ENCODE assay signal across 9 cellular contexts in genomic region chr2:96772903-96773675, GRCh38. TPM values are rescaled to one million over a fixed set of nuclear protein-coding genes. Genes with fewer than 3 reads are reported as not detected.
DNase-seq lines count a peak whose midpoint lies in the region; ATAC-seq, FAIRE-seq and TF ChIP-seq lines count a peak whose summit lies in the region.
"Had no signal": no experiment of that assay in that cellular context is flagged by ENCODE, and none has a peak within 500 bp of the region (broad histone marks: within the 10 kb centered on the region; RNA-seq: fewer than 3 reads in every experiment).

No MANE protein-coding gene starts in this region.

- no peak for TF ChIP-seq CTCF in CD8-positive, alpha-beta T cell (IDR thresholded peaks at IDR 0.05)
- no peak for TF ChIP-seq CTCF in omental fat pad (IDR thresholded peaks at IDR 0.05)

- TF ChIP-seq POLR2A in H54 (IDR thresholded peaks at IDR 0.05; ENCODE audit: low read depth, low read length) = no peak

- no peak for FAIRE-seq in H54 (lab: Jason Lieb, UNC)

- DNase-seq in CD8-positive, alpha-beta T cell = no peak
- DNase-seq in RPMI8226 (peak; percentile 34), memory B cell (ENCODE audit: low spot score in 2 of 2) (no peak), COLO829 (ENCODE audit: low spot score) (no peak), NCI-H2196 (lab: John Stamatoyannopoulos, UW; ENCODE audit: unreplicated experiment) (no peak), omental fat pad (ENCODE audit: low spot score) (no peak), H54 (ENCODE audit: insufficient read length, low spot score) (no peak)

- H3K4me3 ChIP-seq in CD8-positive, alpha-beta T cell (ENCODE audit: low read depth, low read length) = no peak overlapping the region
- H3K4me3 ChIP-seq: body of pancreas had no signal

- peaks cover 13% of the 10 kb centered on the region for H3K36me3 Mint-ChIP-seq in CD8-positive, alpha-beta T cell
- peaks cover 3% of the 10 kb centered on the region for H3K36me3 Mint-ChIP-seq in memory B cell

- H3K9me3 ChIP-seq in CD8-positive, alpha-beta T cell (ENCODE audit: low read length) = no peaks in the 10 kb centered on the region
- H3K9me3 ChIP-seq: body of pancreas had no signal

- POLR2A ChIA-PET in CD8-positive, alpha-beta T cell (lab: Charles Lee) = interaction anchor here (1.0 to 2.2 kb wide), 4 partner anchors 10 to 43 kb away, joined by 3 to 7 read pairs (median 4); partner anchors contain the start of genes CNNM3 and CNNM4

- ATAC-seq in CD8-positive, alpha-beta T cell = no peak
- peak; percentile 52 for ATAC-seq in GM19025 (IDR thresholded peaks at IDR 0.05; ENCODE audit: low read depth, unreplicated experiment)
- ATAC-seq in memory B cell (ENCODE audit: low read depth) = no peak
- no peak for ATAC-seq in omental fat pad (ENCODE audit: low FRiP score)
- ATAC-seq: body of pancreas had no signal

- H3K9me3 Mint-ChIP-seq in CD8-positive, alpha-beta T cell = no peaks in the 10 kb centered on the region
- H3K9me3 Mint-ChIP-seq in memory B cell = peaks cover 3% of the 10 kb centered on the region

- peaks cover 19% of the 10 kb centered on the region for H3K4me1 ChIP-seq in CD8-positive, alpha-beta T cell (ENCODE audit: insufficient read depth, low read length)

- H3K27me3 ChIP-seq in CD8-positive, alpha-beta T cell (ENCODE audit: insufficient read depth, low read length) = no peaks in the 10 kb centered on the region
- H3K27me3 ChIP-seq: body of pancreas had no signal

- no peak overlapping the region for H3K27ac Mint-ChIP-seq in CD8-positive, alpha-beta T cell
- peak overlapping the region; percentile 92 for H3K27ac Mint-ChIP-seq in memory B cell

- peak overlapping the region; percentile 94 for H3K4me3 Mint-ChIP-seq in CD8-positive, alpha-beta T cell
- H3K4me3 Mint-ChIP-seq in memory B cell = peak overlapping the region; percentile 67

- no peak overlapping the region for H3K27ac ChIP-seq in CD8-positive, alpha-beta T cell (ENCODE audit: low read depth, low read length)

- CTCF ChIA-PET in CD8-positive, alpha-beta T cell (lab: Charles Lee) = interaction anchor here (0.7 to 3.9 kb wide), 5 partner anchors 9 to 245 kb away, joined by 3 to 25 read pairs (median 7); partner anchors contain the start of gene CNNM4

- H3K36me3 ChIP-seq in CD8-positive, alpha-beta T cell (ENCODE audit: insufficient read depth, low read length) = no peaks in the 10 kb centered on the region

- peaks cover 29% of the 10 kb centered on the region for H3K4me1 Mint-ChIP-seq in CD8-positive, alpha-beta T cell (ENCODE audit: low read depth)
- H3K4me1 Mint-ChIP-seq in memory B cell = peaks cover 44% of the 10 kb centered on the region

- intact Hi-C loops in CD8-positive, alpha-beta T cell (cut with DNase I, micrococcal nuclease) = no loop called here

- H3K27me3 Mint-ChIP-seq in CD8-positive, alpha-beta T cell (ENCODE audit: low read depth) = no peaks in the 10 kb centered on the region
- no peaks in the 10 kb centered on the region for H3K27me3 Mint-ChIP-seq in memory B cell

RNA-seq across cellular contexts. Expression of gene CNNM4, which starts 12.4 kb away (rescaled TPM):
- total RNA-seq in CD8-positive, alpha-beta T cell = 1 to 10 TPM; 6.7 to 8.3 TPM
- 1 to 10 TPM; 3.6 to 5.6 (median 3.7) TPM for total RNA-seq in omental fat pad

RNA-seq across cellular contexts. Expression of gene LMAN2L, which starts 33.2 kb away (rescaled TPM):
- 1 to 10 TPM; 1.1 to 1.7 TPM for total RNA-seq in CD8-positive, alpha-beta T cell
- total RNA-seq in omental fat pad = 10 to 100 TPM in 3 of 4 donors, 1 to 10 TPM in 1; 9.1 to 16.8 (median 11.5) TPM

RNA-seq across cellular contexts. Expression of gene CNNM3, which starts 43.0 kb away (rescaled TPM):
- total RNA-seq in CD8-positive, alpha-beta T cell = 10 to 100 TPM; 40.1 to 41.8 TPM
- total RNA-seq in omental fat pad = 10 to 100 TPM in 2 of 4 donors, 1 to 10 TPM in 2; 5.9 to 11.0 (median 9.5) TPM
